In the genomic region with DNA sequence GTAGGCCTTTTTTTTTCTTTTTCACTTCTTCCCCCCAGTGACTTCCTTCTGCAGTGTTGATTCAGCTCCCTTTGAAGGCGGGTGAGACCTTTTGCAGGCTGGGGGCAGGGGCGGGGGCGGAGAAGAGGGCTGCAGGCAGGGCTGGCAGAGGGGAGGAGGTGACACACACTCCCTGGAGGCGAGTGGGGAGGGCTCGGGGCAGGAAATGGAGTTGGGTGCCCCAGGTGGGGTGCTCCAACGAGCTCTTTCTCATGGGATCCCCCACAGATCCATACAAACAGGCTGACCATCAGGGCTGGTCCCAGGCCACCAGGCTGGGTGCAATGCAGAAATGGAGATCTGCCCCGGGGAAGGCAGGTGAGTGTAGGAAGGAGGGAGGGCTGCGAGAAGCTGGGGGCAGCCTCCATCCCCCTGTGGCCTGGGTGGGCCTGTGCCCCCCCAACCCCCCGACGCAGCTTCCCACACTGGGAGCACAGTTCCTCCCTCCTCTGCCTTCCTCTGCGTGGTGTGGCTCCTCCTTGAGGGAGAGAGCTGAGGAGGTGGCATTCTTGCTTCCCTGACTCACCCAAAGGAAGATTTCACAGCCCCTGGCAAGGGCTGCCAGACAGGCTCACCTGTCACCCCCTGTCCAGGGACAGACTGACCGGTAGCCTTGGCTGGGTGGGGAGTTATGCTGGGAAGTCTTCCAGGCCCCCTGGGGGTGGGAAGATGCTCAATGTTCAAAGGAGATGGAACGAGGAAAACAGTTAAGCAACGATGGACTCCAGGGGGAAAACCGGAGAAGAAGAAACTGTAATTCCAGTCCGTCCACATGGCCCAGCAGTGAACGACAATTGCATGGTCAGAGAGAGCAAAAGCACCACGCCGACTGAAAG, we compare ENCODE assay signal across 2 cellular contexts.
A peak's percentile ranks its signal among the peaks of the same experiment; 100 is the strongest.
TF ChIP-seq lines count a peak whose summit lies in the region.

No MANE protein-coding gene starts in this region.

TF ChIP-seq in GM12878, 131 proteins besides CTCF, POLR2A, EP300 and RAD21 (continued from another document):
- TF ChIP-seq BMI1 (IDR thresholded peaks at IDR 0.05; ENCODE audit: borderline replicate concordance) (no peak), FOXK2 (IDR thresholded peaks at IDR 0.05) (no peak), CHD2 (IDR thresholded peaks at IDR 0.05; ENCODE audit: borderline replicate concordance, low read depth, low read length) (peak; percentile 86), ETV6 (conservative IDR thresholded peaks at IDR 0.05 in 1 of 2, IDR thresholded peaks at IDR 0.05 in 1 of 2; ENCODE audit: borderline replicate concordance in 1 of 2, low read depth in 1 of 2) (peak in 1 of 2 experiments; percentile 85; a peak in 2 of 4 replicates), SMARCA5 (IDR thresholded peaks at IDR 0.05) (peak; percentile 55; the same call in 1 of the 2 replicates), ZBED1 (IDR thresholded peaks at IDR 0.05; ENCODE audit: borderline replicate concordance) (peak; percentile 79; the same call in 1 of the 2 replicates), RB1 (IDR thresholded peaks at IDR 0.05; ENCODE audit: borderline replicate concordance) (0 out of 2 replicates have a peak, but pooled peaks have one; percentile 16), NKRF (conservative IDR thresholded peaks at IDR 0.05) (peak; percentile 46; the same call in 1 of the 2 replicates), ZNF384 (IDR thresholded peaks at IDR 0.05; ENCODE audit: borderline replicate concordance, low read depth, low read length) (peak; percentile 98), RCOR1 (conservative IDR thresholded peaks at IDR 0.05; ENCODE audit: low read depth, low read length) (no peak), LARP7 (IDR thresholded peaks at IDR 0.05) (peak; percentile 65; the same call in 1 of the 2 replicates), RELA (IDR thresholded peaks at IDR 0.05; ENCODE audit: borderline replicate concordance, partially characterized antibody) (no peak), MEF2A (IDR thresholded peaks at IDR 0.05; ENCODE audit: insufficient read depth, low read depth, low read length) (0 out of 2 replicates have a peak, but pooled peaks have one; percentile 15), TBL1XR1 (IDR thresholded peaks at IDR 0.05; ENCODE audit: low read depth, low read length) (peak; percentile 71; the same call in 1 of the 2 replicates)
- TF ChIP-seq, protein P1, sequence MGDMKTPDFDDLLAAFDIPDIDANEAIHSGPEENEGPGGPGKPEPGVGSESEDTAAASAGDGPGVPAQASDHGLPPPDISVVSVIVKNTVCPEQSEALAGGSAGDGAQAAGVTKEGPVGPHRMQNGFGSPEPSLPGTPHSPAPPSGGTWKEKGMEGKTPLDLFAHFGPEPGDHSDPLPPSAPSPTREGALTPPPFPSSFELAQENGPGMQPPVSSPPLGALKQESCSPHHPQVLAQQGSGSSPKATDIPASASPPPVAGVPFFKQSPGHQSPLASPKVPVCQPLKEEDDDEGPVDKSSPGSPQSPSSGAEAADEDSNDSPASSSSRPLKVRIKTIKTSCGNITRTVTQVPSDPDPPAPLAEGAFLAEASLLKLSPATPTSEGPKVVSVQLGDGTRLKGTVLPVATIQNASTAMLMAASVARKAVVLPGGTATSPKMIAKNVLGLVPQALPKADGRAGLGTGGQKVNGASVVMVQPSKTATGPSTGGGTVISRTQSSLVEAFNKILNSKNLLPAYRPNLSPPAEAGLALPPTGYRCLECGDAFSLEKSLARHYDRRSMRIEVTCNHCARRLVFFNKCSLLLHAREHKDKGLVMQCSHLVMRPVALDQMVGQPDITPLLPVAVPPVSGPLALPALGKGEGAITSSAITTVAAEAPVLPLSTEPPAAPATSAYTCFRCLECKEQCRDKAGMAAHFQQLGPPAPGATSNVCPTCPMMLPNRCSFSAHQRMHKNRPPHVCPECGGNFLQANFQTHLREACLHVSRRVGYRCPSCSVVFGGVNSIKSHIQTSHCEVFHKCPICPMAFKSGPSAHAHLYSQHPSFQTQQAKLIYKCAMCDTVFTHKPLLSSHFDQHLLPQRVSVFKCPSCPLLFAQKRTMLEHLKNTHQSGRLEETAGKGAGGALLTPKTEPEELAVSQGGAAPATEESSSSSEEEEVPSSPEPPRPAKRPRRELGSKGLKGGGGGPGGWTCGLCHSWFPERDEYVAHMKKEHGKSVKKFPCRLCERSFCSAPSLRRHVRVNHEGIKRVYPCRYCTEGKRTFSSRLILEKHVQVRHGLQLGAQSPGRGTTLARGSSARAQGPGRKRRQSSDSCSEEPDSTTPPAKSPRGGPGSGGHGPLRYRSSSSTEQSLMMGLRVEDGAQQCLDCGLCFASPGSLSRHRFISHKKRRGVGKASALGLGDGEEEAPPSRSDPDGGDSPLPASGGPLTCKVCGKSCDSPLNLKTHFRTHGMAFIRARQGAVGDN (IDR thresholded peaks at IDR 0.05): 0 out of 2 replicates have a peak, but pooled peaks have one; percentile 16

TF ChIP-seq in HepG2, 621 proteins besides CTCF, POLR2A, EP300 and RAD21 (continued from another document and continues in another):
- no peak for TF ChIP-seq ZNF550 (CRISPR knock-in tag; IDR thresholded peaks at IDR 0.05; ENCODE audit: borderline replicate concordance)
- no peak for TF ChIP-seq ZNF660 (CRISPR knock-in tag; IDR thresholded peaks at IDR 0.05; ENCODE audit: borderline replicate concordance, low read depth)
- TF ChIP-seq SP5 (CRISPR knock-in tag; IDR thresholded peaks at IDR 0.05; ENCODE audit: borderline replicate concordance, low read depth): peak; percentile 52; the same call in 1 of the 2 replicates
- no peak for TF ChIP-seq TBL1XR1 (IDR thresholded peaks at IDR 0.05; ENCODE audit: borderline replicate concordance, low read length, partially characterized antibody)
- no peak for TF ChIP-seq FOXP1 (IDR thresholded peaks at IDR 0.05)
- TF ChIP-seq FOXP1 (CRISPR knock-in tag; IDR thresholded peaks at IDR 0.05): no peak
- no peak for TF ChIP-seq ZNF713 (CRISPR knock-in tag; IDR thresholded peaks at IDR 0.05)
- TF ChIP-seq NR2F6 (IDR thresholded peaks at IDR 0.05): peak; percentile 34; the same call in 1 of the 2 replicates
- 0 out of 2 replicates have a peak, but pooled peaks have one; percentile 25 for TF ChIP-seq NR2F6 (CRISPR knock-in tag; IDR thresholded peaks at IDR 0.05)
- no peak for TF ChIP-seq ZSCAN25 (CRISPR knock-in tag; IDR thresholded peaks at IDR 0.05)
- TF ChIP-seq ZNF446 (CRISPR knock-in tag; IDR thresholded peaks at IDR 0.05): no peak
- no peak for TF ChIP-seq ZBTB21 (CRISPR knock-in tag; IDR thresholded peaks at IDR 0.05)
- no peak for TF ChIP-seq ZNF160 (CRISPR knock-in tag; IDR thresholded peaks at IDR 0.05)
- TF ChIP-seq SYNCRIP (IDR thresholded peaks at IDR 0.05; ENCODE audit: insufficient read depth, low read depth, low read length): no peak
- TF ChIP-seq U2AF2 (IDR thresholded peaks at IDR 0.05; ENCODE audit: low read depth, low read length): no peak
- TF ChIP-seq ZSCAN22 (CRISPR knock-in tag; IDR thresholded peaks at IDR 0.05): no peak
- no peak for TF ChIP-seq TP53 (CRISPR knock-in tag; conservative IDR thresholded peaks at IDR 0.05)
- TF ChIP-seq ZNF263 (CRISPR knock-in tag; IDR thresholded peaks at IDR 0.05): peak; percentile 74
- TF ChIP-seq BRD4 (CRISPR knock-in tag; IDR thresholded peaks at IDR 0.05): no peak
- TF ChIP-seq RXRB (CRISPR knock-in tag; IDR thresholded peaks at IDR 0.05; ENCODE audit: borderline replicate concordance): 0 out of 2 replicates have a peak, but pooled peaks have one; percentile 13
- no peak for TF ChIP-seq ZNF747 (CRISPR knock-in tag; IDR thresholded peaks at IDR 0.05; ENCODE audit: borderline replicate concordance)
- TF ChIP-seq NFAT5 (CRISPR knock-in tag; IDR thresholded peaks at IDR 0.05): no peak
- TF ChIP-seq ZNF432 (CRISPR knock-in tag; IDR thresholded peaks at IDR 0.05; ENCODE audit: borderline replicate concordance): no peak
- TF ChIP-seq ZSCAN20 (CRISPR knock-in tag; IDR thresholded peaks at IDR 0.05; ENCODE audit: borderline replicate concordance): no peak
- TF ChIP-seq MED8 (CRISPR knock-in tag; IDR thresholded peaks at IDR 0.05; ENCODE audit: insufficient replicate concordance): no peak
- TF ChIP-seq, protein P2, sequence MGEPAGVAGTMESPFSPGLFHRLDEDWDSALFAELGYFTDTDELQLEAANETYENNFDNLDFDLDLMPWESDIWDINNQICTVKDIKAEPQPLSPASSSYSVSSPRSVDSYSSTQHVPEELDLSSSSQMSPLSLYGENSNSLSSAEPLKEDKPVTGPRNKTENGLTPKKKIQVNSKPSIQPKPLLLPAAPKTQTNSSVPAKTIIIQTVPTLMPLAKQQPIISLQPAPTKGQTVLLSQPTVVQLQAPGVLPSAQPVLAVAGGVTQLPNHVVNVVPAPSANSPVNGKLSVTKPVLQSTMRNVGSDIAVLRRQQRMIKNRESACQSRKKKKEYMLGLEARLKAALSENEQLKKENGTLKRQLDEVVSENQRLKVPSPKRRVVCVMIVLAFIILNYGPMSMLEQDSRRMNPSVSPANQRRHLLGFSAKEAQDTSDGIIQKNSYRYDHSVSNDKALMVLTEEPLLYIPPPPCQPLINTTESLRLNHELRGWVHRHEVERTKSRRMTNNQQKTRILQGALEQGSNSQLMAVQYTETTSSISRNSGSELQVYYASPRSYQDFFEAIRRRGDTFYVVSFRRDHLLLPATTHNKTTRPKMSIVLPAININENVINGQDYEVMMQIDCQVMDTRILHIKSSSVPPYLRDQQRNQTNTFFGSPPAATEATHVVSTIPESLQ (CRISPR knock-in tag; conservative IDR thresholded peaks at IDR 0.05): no peak
- TF ChIP-seq, protein P1 (CRISPR knock-in tag; IDR thresholded peaks at IDR 0.05): peak; percentile 24; the same call in 1 of the 2 replicates
